Comparison of ENCODE assay signal across 16 cellular contexts in the genomic region with DNA sequence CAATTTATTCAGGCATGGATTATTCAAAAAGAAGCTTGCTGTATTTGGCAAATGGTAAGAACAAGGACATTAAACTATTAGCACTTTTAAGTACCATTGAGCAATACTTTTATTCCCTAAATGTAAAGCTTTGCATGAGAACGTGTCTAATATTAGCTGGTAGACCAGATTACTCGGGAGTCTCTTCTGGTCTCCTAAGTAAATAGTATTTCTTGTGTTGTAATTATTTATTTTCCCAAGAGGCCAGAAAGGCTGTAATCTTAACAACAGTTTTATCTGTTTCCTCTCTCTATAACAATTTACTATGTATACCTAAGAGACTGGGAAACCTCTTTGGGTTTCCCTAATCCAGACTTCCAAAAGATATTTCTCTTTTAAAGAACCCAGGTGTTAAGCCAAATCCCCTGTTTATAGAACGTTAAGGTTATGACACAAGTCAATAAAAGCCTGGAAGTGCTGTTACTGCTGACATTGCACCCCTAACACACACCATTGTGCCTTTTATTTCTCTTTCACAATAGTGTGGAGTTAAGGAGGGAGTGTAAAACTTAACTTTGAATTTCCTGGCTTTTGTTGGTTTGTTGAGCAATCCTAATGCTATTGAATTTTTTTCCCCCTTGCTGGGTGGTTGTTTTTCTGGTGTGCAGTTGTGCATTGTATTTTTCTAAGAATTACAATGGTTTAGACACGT.
DNase-seq lines count a peak whose midpoint lies in the region; TF ChIP-seq lines count a peak whose summit lies in the region.
"Had no signal": no experiment of that assay in that cellular context is flagged by ENCODE, and none has a peak within 500 bp of the region (broad histone marks: within the 10 kb centered on the region; RNA-seq: fewer than 3 reads in every experiment).

No MANE protein-coding gene starts in this region.

- H3K9me3 ChIP-seq in HEK293 (ENCODE audit: control insufficient read depth, insufficient read depth, low read depth, low read length) (no peaks in the 10 kb centered on the region), SK-N-MC (ENCODE audit: low read depth, low read length) (no peaks in the 10 kb centered on the region), sigmoid colon (no peaks in the 10 kb centered on the region)

- H3K4me3 ChIP-seq in HEK293 (ENCODE audit: low read depth, low read length) = no peak overlapping the region
- H3K4me3 ChIP-seq in SK-N-MC = 0 out of 2 replicates have a peak overlapping the region, but pooled peaks have one; percentile 4
- no peak overlapping the region for H3K4me3 ChIP-seq in fibroblast of the aortic adventitia (ENCODE audit: low read depth, low read length)
- no peak overlapping the region for H3K4me3 ChIP-seq in sigmoid colon
- H3K4me3 ChIP-seq in lower leg skin (ENCODE audit: low read depth, poor library complexity, severe bottlenecking) = no peak overlapping the region

- H3K36me3 ChIP-seq in HEK293 (ENCODE audit: control insufficient read depth in 2 of 2, insufficient read depth in 1 of 2, low read length in 2 of 2) (no peaks in the 10 kb centered on the region), SK-N-MC (ENCODE audit: insufficient read depth, low read length) (no peaks in the 10 kb centered on the region), sigmoid colon (no peaks in the 10 kb centered on the region)

- DNase-seq in SK-N-MC (ENCODE audit: low read depth, low spot score) (no peak), fibroblast of the aortic adventitia (ENCODE audit: low read depth) (peak; percentile 27), sigmoid colon (no peak), lower leg skin (ENCODE audit: low spot score in 2 of 2) (no peak), D341Med (ENCODE audit: low spot score) (no peak), COLO668 (lab: John Stamatoyannopoulos, UW; ENCODE audit: unreplicated experiment) (no peak), NCI-H524 (lab: John Stamatoyannopoulos, UW) (no peak)
- DNase-seq: activated CD4-positive, alpha-beta T cell treated with anti-CD3 and anti-CD28 coated beads, Interleukin-2, amount 10 ng/mL, durations not matched to agents 24 days and 14 days; activated T-cell treated with anti-CD3 and anti-CD28 coated beads, Interleukin-2, amount 50 U/mL, for 72 hours; foreskin melanocyte; KBM-7; natural killer cell; NCI-H1694; NCI-H526; stimulated activated naive CD4-positive, alpha-beta T cell treated with Interleukin-2 at 50 U/mL for 16 hours had no signal

- CTCF ChIA-PET in HEK293 (lab: Yijun Ruan, JAX) = interaction anchor here (0.6 to 1.6 kb wide), 5 partner anchors 7 to 323 kb away, joined by 4 to 7 read pairs (median 4); no protein-coding TSS in a partner anchor

- TF ChIP-seq POLR2A in sigmoid colon (IDR thresholded peaks at IDR 0.05) = no peak
- no peak for TF ChIP-seq POLR2A in lower leg skin (IDR thresholded peaks at IDR 0.05)

- H3K27ac ChIP-seq in HEK293 (ENCODE audit: extremely low read depth, low read depth, low read length) (peak overlapping the region; percentile 25; the same call in 1 of the 2 replicates), SK-N-MC (peak overlapping the region; percentile 44; the same call in 1 of the 2 replicates), sigmoid colon (peak overlapping the region in 3 of 4 donors; percentile 28 to 43 (median 33))

- POLR2A ChIA-PET in HEK293 (lab: Yijun Ruan, JAX) = no interaction called here

- TF ChIP-seq EP300 in sigmoid colon (IDR thresholded peaks at IDR 0.05) = no peak

- H3K9ac ChIP-seq in SK-N-MC (ENCODE audit: insufficient read length) = no peak overlapping the region

- peaks cover 8% of the 10 kb centered on the region for H3K4me1 ChIP-seq in HEK293 (ENCODE audit: control insufficient read depth, insufficient read depth, low read length)
- H3K4me1 ChIP-seq in sigmoid colon = no peaks in the 10 kb centered on the region

- 9 to 55% methylated on average over 4 of the region's 4 CpGs for WGBS in sigmoid colon, 2 donors
- WGBS in lower leg skin, 2 donors = 57 to 66% methylated on average over 4 of the region's 4 CpGs

- no peaks in the 10 kb centered on the region for H3K27me3 ChIP-seq in sigmoid colon

- TF ChIP-seq CTCF in HEK293 (tag by site-specific recombination; IDR thresholded peaks at IDR 0.05) = no peak
- no peak for TF ChIP-seq CTCF in fibroblast of the aortic adventitia (IDR thresholded peaks at IDR 0.05; ENCODE audit: insufficient read depth, low read length)
- TF ChIP-seq CTCF in sigmoid colon (IDR thresholded peaks at IDR 0.05) = no peak
- no peak for TF ChIP-seq CTCF in lower leg skin (IDR thresholded peaks at IDR 0.05)

- intact Hi-C loops in sigmoid colon (cut with DNase I) (no loop called here), lower leg skin (cut with DNase I; ENCODE audit: low total_unique reads) (no loop called here)

TF ChIP-seq in HEK293, 187 proteins besides CTCF, POLR2A, EP300 and RAD21 (continues in another document):
- no peak for TF ChIP-seq ZNF2 (tag by site-specific recombination; IDR thresholded peaks at IDR 0.05)
- TF ChIP-seq KLF10 (tag by site-specific recombination; IDR thresholded peaks at IDR 0.05) = no peak
- TF ChIP-seq FEZF1 (tag by site-specific recombination; IDR thresholded peaks at IDR 0.05) = peak; percentile 78
- TF ChIP-seq ZNF239 (tag by site-specific recombination; IDR thresholded peaks at IDR 0.05) = no peak
- TF ChIP-seq ZNF19 (tag by site-specific recombination; IDR thresholded peaks at IDR 0.05; ENCODE audit: low read depth) = no peak
- TF ChIP-seq ZNF677 (tag by site-specific recombination; IDR thresholded peaks at IDR 0.05) = no peak
- TF ChIP-seq HOXC10 (CRISPR knock-in tag; IDR thresholded peaks at IDR 0.05) = no peak
- peak; percentile 72 for TF ChIP-seq ZNF341 (tag by site-specific recombination; IDR thresholded peaks at IDR 0.05; ENCODE audit: low read depth)
- TF ChIP-seq, protein P1, sequence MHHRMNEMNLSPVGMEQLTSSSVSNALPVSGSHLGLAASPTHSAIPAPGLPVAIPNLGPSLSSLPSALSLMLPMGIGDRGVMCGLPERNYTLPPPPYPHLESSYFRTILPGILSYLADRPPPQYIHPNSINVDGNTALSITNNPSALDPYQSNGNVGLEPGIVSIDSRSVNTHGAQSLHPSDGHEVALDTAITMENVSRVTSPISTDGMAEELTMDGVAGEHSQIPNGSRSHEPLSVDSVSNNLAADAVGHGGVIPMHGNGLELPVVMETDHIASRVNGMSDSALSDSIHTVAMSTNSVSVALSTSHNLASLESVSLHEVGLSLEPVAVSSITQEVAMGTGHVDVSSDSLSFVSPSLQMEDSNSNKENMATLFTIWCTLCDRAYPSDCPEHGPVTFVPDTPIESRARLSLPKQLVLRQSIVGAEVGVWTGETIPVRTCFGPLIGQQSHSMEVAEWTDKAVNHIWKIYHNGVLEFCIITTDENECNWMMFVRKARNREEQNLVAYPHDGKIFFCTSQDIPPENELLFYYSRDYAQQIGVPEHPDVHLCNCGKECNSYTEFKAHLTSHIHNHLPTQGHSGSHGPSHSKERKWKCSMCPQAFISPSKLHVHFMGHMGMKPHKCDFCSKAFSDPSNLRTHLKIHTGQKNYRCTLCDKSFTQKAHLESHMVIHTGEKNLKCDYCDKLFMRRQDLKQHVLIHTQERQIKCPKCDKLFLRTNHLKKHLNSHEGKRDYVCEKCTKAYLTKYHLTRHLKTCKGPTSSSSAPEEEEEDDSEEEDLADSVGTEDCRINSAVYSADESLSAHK (tag by site-specific recombination; IDR thresholded peaks at IDR 0.05) = 0 out of 2 replicates have a peak, but pooled peaks have one; percentile 24
- 0 out of 2 replicates have a peak, but pooled peaks have one; percentile 31 for TF ChIP-seq HOXD13 (CRISPR knock-in tag; IDR thresholded peaks at IDR 0.05; ENCODE audit: borderline replicate concordance)
- TF ChIP-seq MZF1 (tag by site-specific recombination; IDR thresholded peaks at IDR 0.05; ENCODE audit: borderline replicate concordance) = 0 out of 2 replicates have a peak, but pooled peaks have one; percentile 35
- no peak for TF ChIP-seq ZNF530 (tag by site-specific recombination; IDR thresholded peaks at IDR 0.05; ENCODE audit: low read depth)
- TF ChIP-seq ZSCAN16 (tag by site-specific recombination; IDR thresholded peaks at IDR 0.05) = no peak
- TF ChIP-seq ZXDB (tag by site-specific recombination; IDR thresholded peaks at IDR 0.05) = 0 out of 2 replicates have a peak, but pooled peaks have one; percentile 29
- peak; percentile 97 for TF ChIP-seq PRDM6 (tag by site-specific recombination; IDR thresholded peaks at IDR 0.05)
- TF ChIP-seq ZNF843 (tag by site-specific recombination; IDR thresholded peaks at IDR 0.05) = peak; percentile 66
- no peak for TF ChIP-seq ZNF837 (tag by site-specific recombination; IDR thresholded peaks at IDR 0.05)
- TF ChIP-seq ZNF354C (tag by site-specific recombination; IDR thresholded peaks at IDR 0.05; ENCODE audit: borderline replicate concordance, low read depth) = no peak
- no peak for TF ChIP-seq MYNN (tag by site-specific recombination; IDR thresholded peaks at IDR 0.05; ENCODE audit: borderline replicate concordance)
- TF ChIP-seq, protein P2, sequence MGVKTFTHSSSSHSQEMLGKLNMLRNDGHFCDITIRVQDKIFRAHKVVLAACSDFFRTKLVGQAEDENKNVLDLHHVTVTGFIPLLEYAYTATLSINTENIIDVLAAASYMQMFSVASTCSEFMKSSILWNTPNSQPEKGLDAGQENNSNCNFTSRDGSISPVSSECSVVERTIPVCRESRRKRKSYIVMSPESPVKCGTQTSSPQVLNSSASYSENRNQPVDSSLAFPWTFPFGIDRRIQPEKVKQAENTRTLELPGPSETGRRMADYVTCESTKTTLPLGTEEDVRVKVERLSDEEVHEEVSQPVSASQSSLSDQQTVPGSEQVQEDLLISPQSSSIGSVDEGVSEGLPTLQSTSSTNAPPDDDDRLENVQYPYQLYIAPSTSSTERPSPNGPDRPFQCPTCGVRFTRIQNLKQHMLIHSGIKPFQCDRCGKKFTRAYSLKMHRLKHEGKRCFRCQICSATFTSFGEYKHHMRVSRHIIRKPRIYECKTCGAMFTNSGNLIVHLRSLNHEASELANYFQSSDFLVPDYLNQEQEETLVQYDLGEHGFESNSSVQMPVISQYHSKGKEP (tag by site-specific recombination; IDR thresholded peaks at IDR 0.05) = no peak
